ENCODE assay signal across 8 cellular contexts in the genomic region with DNA sequence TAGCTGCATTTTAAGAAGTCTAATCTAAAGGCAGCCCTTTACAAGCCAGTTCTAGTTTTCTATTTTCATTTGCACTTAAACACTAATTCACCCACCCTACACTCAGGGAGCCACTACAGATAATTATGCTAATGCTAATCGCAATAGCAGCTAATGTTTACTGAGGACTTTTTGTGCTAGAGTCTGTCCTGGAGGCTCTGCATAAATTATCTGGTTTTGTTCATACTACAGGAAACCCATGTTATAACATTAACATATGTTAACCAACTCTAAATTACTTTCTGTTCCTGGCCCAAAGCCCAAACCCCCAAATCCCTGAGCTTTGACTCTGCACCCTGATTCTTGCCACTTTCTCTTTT. TPM values are rescaled to one million over a fixed set of nuclear protein-coding genes. Genes with fewer than 3 reads are reported as not detected.
DNase-seq lines count a peak whose midpoint lies in the region; ATAC-seq and TF ChIP-seq lines count a peak whose summit lies in the region.

No MANE protein-coding gene starts in this region.

- H3K9me3 ChIP-seq in HUES6 (ENCODE audit: control insufficient read depth, insufficient read depth, low read depth, low read length) (no peaks in the 10 kb centered on the region), osteoblast (ENCODE audit: low read depth, low read length) (no peaks in the 10 kb centered on the region)
- no peaks in the 10 kb centered on the region for H3K9me3 ChIP-seq in effector memory CD4-positive, alpha-beta T cell (ENCODE audit: control insufficient read depth, low read length)

- DNase-seq in activated T-cell treated with anti-CD3 and anti-CD28 coated beads, Interleukin-2, amount 50 U/mL, for 4 hours, result no peak
- DNase-seq in activated T-cell treated with anti-CD3 and anti-CD28 coated beads for 4 hours, result no peak
- DNase-seq in effector memory CD4-positive, alpha-beta T cell, result no peak
- DNase-seq in osteoblast (ENCODE audit: insufficient read length, low spot score, missing footprints), result peak; percentile 11
- no peak for DNase-seq in NAMALWA (ENCODE audit: low spot score)
- DNase-seq in stimulated activated CD4-positive, alpha-beta T cell treated with anti-CD3 and anti-CD28 coated beads, Interleukin-1b, Interleukin-23, amount 100 ng/mL, for 48 hours, result no peak
- no peak for DNase-seq in LoVo (ENCODE audit: low spot score)

- H2AFZ ChIP-seq in osteoblast (ENCODE audit: low read length), result peak overlapping the region; percentile 70

- no peaks in the 10 kb centered on the region for H3K79me2 ChIP-seq in osteoblast (ENCODE audit: insufficient read depth, low read length)

- H3K36me3 ChIP-seq in HUES6 (ENCODE audit: control insufficient read depth, insufficient read depth, low read length) (no peaks in the 10 kb centered on the region), osteoblast (ENCODE audit: insufficient read depth, low read length) (no peaks in the 10 kb centered on the region)
- no peaks in the 10 kb centered on the region for H3K36me3 ChIP-seq in effector memory CD4-positive, alpha-beta T cell (ENCODE audit: control insufficient read depth, insufficient read depth, low read length)

- peak overlapping the region; percentile 77 for H3K4me3 ChIP-seq in HUES6 (ENCODE audit: low read depth, low read length)
- peak overlapping the region; percentile 74 for H3K4me3 ChIP-seq in effector memory CD4-positive, alpha-beta T cell (ENCODE audit: insufficient read depth, low read depth, low read length, poor library complexity, severe bottlenecking)
- peak overlapping the region; percentile 70 for H3K4me3 ChIP-seq in osteoblast (ENCODE audit: insufficient read depth, low read length)

- H3K27ac ChIP-seq in HUES6 (ENCODE audit: low read depth, low read length), result no peak overlapping the region
- peak overlapping the region; percentile 55 for H3K27ac ChIP-seq in effector memory CD4-positive, alpha-beta T cell (ENCODE audit: insufficient read depth, low read length, poor library complexity, severe bottlenecking)
- no peak overlapping the region for H3K27ac ChIP-seq in osteoblast (ENCODE audit: low read depth, low read length)

- no peaks in the 10 kb centered on the region for H3K36me3 Mint-ChIP-seq in activated T-cell treated with anti-CD3 and anti-CD28 coated beads, Interleukin-2, amount 50 U/mL, for 4 hours (ENCODE audit: insufficient read depth)

- H3K9ac ChIP-seq in HUES6 (ENCODE audit: low read length), result no peak overlapping the region

- H3K4me3 Mint-ChIP-seq in activated T-cell treated with anti-CD3 and anti-CD28 coated beads, Interleukin-2, amount 50 U/mL, for 4 hours, result peak overlapping the region; percentile 91

- H3K4me2 ChIP-seq in osteoblast (ENCODE audit: insufficient read depth, low read length), result peak overlapping the region; percentile 78

- H3K4me1 Mint-ChIP-seq in activated T-cell treated with anti-CD3 and anti-CD28 coated beads, Interleukin-2, amount 50 U/mL, for 4 hours (ENCODE audit: low read depth), result peaks cover 30% of the 10 kb centered on the region

- H3K27me3 ChIP-seq in HUES6 (ENCODE audit: control insufficient read depth, insufficient read depth, low read length) (peaks cover 38% of the 10 kb centered on the region), osteoblast (ENCODE audit: insufficient read depth, low read length) (peaks cover 17% of the 10 kb centered on the region)
- no peaks in the 10 kb centered on the region for H3K27me3 ChIP-seq in effector memory CD4-positive, alpha-beta T cell (replicated peaks; ENCODE audit: control insufficient read depth, insufficient read depth, low read length, poor library complexity, severe bottlenecking)

- ATAC-seq in activated T-cell treated with anti-CD3 and anti-CD28 coated beads, Interleukin-2, amount 50 U/mL, for 4 hours, result peak in 1 of 2 donors; percentile 6

- H3K4me1 ChIP-seq in HUES6 (ENCODE audit: control insufficient read depth, insufficient read depth, low read length) (peaks cover 12% of the 10 kb centered on the region), osteoblast (ENCODE audit: insufficient read depth, low read length) (no peaks in the 10 kb centered on the region)
- H3K4me1 ChIP-seq in effector memory CD4-positive, alpha-beta T cell (ENCODE audit: control insufficient read depth, insufficient read depth, low read length, poor library complexity, severe bottlenecking), result no peaks in the 10 kb centered on the region

- TF ChIP-seq CTCF in osteoblast (IDR thresholded peaks at IDR 0.05; ENCODE audit: extremely low read depth, low read depth, low read length), result no peak

- H4K20me1 ChIP-seq in osteoblast (ENCODE audit: insufficient read depth, low read length), result no peaks in the 10 kb centered on the region

- H3K27me3 Mint-ChIP-seq in activated T-cell treated with anti-CD3 and anti-CD28 coated beads, Interleukin-2, amount 50 U/mL, for 4 hours (ENCODE audit: low read depth), result no peaks in the 10 kb centered on the region

- H3K9me3 Mint-ChIP-seq in activated T-cell treated with anti-CD3 and anti-CD28 coated beads, Interleukin-2, amount 50 U/mL, for 4 hours, result no peaks in the 10 kb centered on the region

RNA-seq across cellular contexts. Expression of gene RADX, which starts 0.5 kb away (rescaled TPM):
- total RNA-seq in activated T-cell treated with anti-CD3 and anti-CD28 coated beads, Interleukin-2, amount 50 U/mL, for 4 hours, result 1 to 10 TPM; 4.3 to 5.2 (median 4.3) TPM
- 1.2 and 1.4 TPM in 2 replicates for total RNA-seq in osteoblast
